Comparison of ENCODE assay signal across 22 cellular contexts in genomic region chr12:65540140-65540539, GRCh38.
"Had no signal": no experiment of that assay in that cellular context is flagged by ENCODE, and none has a peak within 500 bp of the region (broad histone marks: within the 10 kb centered on the region; RNA-seq: fewer than 3 reads in every experiment).

No MANE protein-coding gene starts in this region.

- H3K27me3 ChIP-seq: gastrocnemius medialis, sigmoid colon, thyroid gland, upper lobe of right lung had no signal

- H3K9me3 ChIP-seq: thyroid gland had no signal

- H3K4me1 Mint-ChIP-seq: activated naive CD8-positive, alpha-beta T cell treated with anti-CD3 and anti-CD28 coated beads for 36 hours; central memory CD8-positive, alpha-beta T cell; natural killer cell had no signal

- FAIRE-seq: colon, endothelial cell of umbilical vein had no signal

- ATAC-seq: esophagus mucosa, gastrocnemius medialis, natural killer cell, upper lobe of right lung had no signal

- H3K4me1 ChIP-seq: gastrocnemius medialis had no signal

- DNase-seq: activated CD4-positive, alpha-beta memory T cell treated with anti-CD3 and anti-CD28 coated beads for 36 hours; activated CD4-positive, alpha-beta T cell treated with anti-CD3 and anti-CD28 coated beads for 48 hours; activated naive CD4-positive, alpha-beta T cell treated with Interleukin-2 at 50 U/mL for 16 hours; activated naive CD8-positive, alpha-beta T cell treated with anti-CD3 and anti-CD28 coated beads for 36 hours; activated T-cell treated with anti-CD3 and anti-CD28 coated beads, Interleukin-2, amount 50 U/mL, for 48 hours; effector memory CD4-positive, alpha-beta T cell; gastrocnemius medialis; hippocampal formation; left ventricle myocardium inferior; natural killer cell; sigmoid colon; stimulated activated CD4-positive, alpha-beta T cell treated with anti-CD3 and anti-CD28 coated beads, Interleukin-4, amount 100 ng/mL, for 1 hour; stimulated activated naive CD4-positive, alpha-beta T cell; T-helper 9 cell; thyroid gland; upper lobe of right lung had no signal

- H3K27ac Mint-ChIP-seq: activated CD4-positive, alpha-beta memory T cell treated with anti-CD3 and anti-CD28 coated beads for 36 hours; activated naive CD8-positive, alpha-beta T cell treated with anti-CD3 and anti-CD28 coated beads for 36 hours; mesothelial cell of epicardium; natural killer cell had no signal

- H3K36me3 Mint-ChIP-seq: activated naive CD8-positive, alpha-beta T cell treated with anti-CD3 and anti-CD28 coated beads for 36 hours had no signal

- H3K4me3 ChIP-seq: gastrocnemius medialis, left ventricle myocardium inferior, sigmoid colon, smooth muscle cell, thyroid gland, upper lobe of right lung had no signal

- H3K36me3 ChIP-seq: gastrocnemius medialis, left ventricle myocardium inferior, sigmoid colon, thyroid gland, upper lobe of right lung had no signal

- H3K4me3 Mint-ChIP-seq: activated CD4-positive, alpha-beta memory T cell treated with anti-CD3 and anti-CD28 coated beads for 36 hours; activated naive CD8-positive, alpha-beta T cell treated with anti-CD3 and anti-CD28 coated beads for 36 hours; central memory CD8-positive, alpha-beta T cell; mesothelial cell of epicardium; natural killer cell had no signal

- H3K27me3 Mint-ChIP-seq: activated CD4-positive, alpha-beta memory T cell treated with anti-CD3 and anti-CD28 coated beads for 36 hours; activated naive CD8-positive, alpha-beta T cell treated with anti-CD3 and anti-CD28 coated beads for 36 hours; central memory CD8-positive, alpha-beta T cell had no signal

- H3K27ac ChIP-seq: gastrocnemius medialis, left ventricle myocardium inferior, sigmoid colon, thyroid gland, upper lobe of right lung had no signal
